8 cellular contexts compared by ENCODE assay signal in genomic region chr22:35914665-35915476, GRCh38.
DNase-seq lines count a peak whose midpoint lies in the region; ATAC-seq, FAIRE-seq and TF ChIP-seq lines count a peak whose summit lies in the region.

No MANE protein-coding gene starts in this region.

- H3K27ac ChIP-seq in keratinocyte (ENCODE audit: control insufficient read depth, insufficient read depth, low read length), result peak overlapping the region; percentile 88

- H3K4me1 Mint-ChIP-seq in activated naive CD4-positive, alpha-beta T cell treated with anti-CD3 and anti-CD28 coated beads, Interleukin-2, amount 10 ng/mL, durations not matched to agents 7 days and 5 days, result peaks cover 16% of the 10 kb centered on the region

- no peaks in the 10 kb centered on the region for H3K27me3 ChIP-seq in keratinocyte (ENCODE audit: control insufficient read depth, extremely low read depth, insufficient read depth, low read length)

- H3K4me2 ChIP-seq in keratinocyte (ENCODE audit: control insufficient read depth, extremely low read depth, insufficient read depth, low read depth, low read length), result peak overlapping the region; percentile 99

- H3K36me3 Mint-ChIP-seq in activated naive CD4-positive, alpha-beta T cell treated with anti-CD3 and anti-CD28 coated beads, Interleukin-2, amount 10 ng/mL, durations not matched to agents 7 days and 5 days, result no peaks in the 10 kb centered on the region

- TF ChIP-seq CTCF in keratinocyte (optimal IDR thresholded peaks at IDR 0.05 in 1 of 3, IDR thresholded peaks at IDR 0.05 in 1 of 3, conservative IDR thresholded peaks at IDR 0.05 in 1 of 3; ENCODE audit: extremely low read depth in 1 of 3, insufficient read depth in 2 of 3, low read length in 3 of 3), result no peak

- H3K9ac ChIP-seq in keratinocyte (ENCODE audit: control insufficient read depth, extremely low read depth, insufficient read depth, low read length), result peak overlapping the region; percentile 80

- dilution Hi-C loops in keratinocyte (cut with MboI; ENCODE audit: extremely low pct_ligation_motif_present, low sequenced_read_pairs), result no loop called here

- no peak overlapping the region for H3K4me3 Mint-ChIP-seq in activated naive CD4-positive, alpha-beta T cell treated with anti-CD3 and anti-CD28 coated beads, Interleukin-2, amount 10 ng/mL, durations not matched to agents 7 days and 5 days

- peaks cover 74% of the 10 kb centered on the region for H3K79me2 ChIP-seq in keratinocyte (ENCODE audit: control insufficient read depth, insufficient read depth, low read length)

- no peaks in the 10 kb centered on the region for H3K36me3 ChIP-seq in keratinocyte (ENCODE audit: control insufficient read depth in 2 of 2, extremely low read depth in 1 of 2, insufficient read depth in 2 of 2, low read length in 2 of 2)

- H4K20me1 ChIP-seq in keratinocyte (ENCODE audit: control insufficient read depth, extremely low read depth, insufficient read depth, low read length), result no peaks in the 10 kb centered on the region

- DNase-seq in AG08396 (ENCODE audit: low spot score), result peak; percentile 82
- DNase-seq in HK-2 (ENCODE audit: unreplicated experiment), result peak; percentile 45
- DNase-seq in NOMO-1 (lab: John Stamatoyannopoulos, UW; ENCODE audit: unreplicated experiment in 2 of 2), result peak; percentile 19 to 49
- DNase-seq in cerebellum (ENCODE audit: low spot score), result peak; percentile 79
- peak; percentile 52 for DNase-seq in keratinocyte (ENCODE audit: low read depth, low spot score)
- peak; percentile 67 for DNase-seq in smooth muscle cell of the brain vasculature (ENCODE audit: low read depth, low spot score)
- DNase-seq in activated naive CD4-positive, alpha-beta T cell treated with anti-CD3 and anti-CD28 coated beads, Interleukin-2, amount 10 ng/mL, durations not matched to agents 7 days and 5 days, result no peak

- no peak overlapping the region for H3K27ac Mint-ChIP-seq in activated naive CD4-positive, alpha-beta T cell treated with anti-CD3 and anti-CD28 coated beads, Interleukin-2, amount 10 ng/mL, durations not matched to agents 7 days and 5 days

- peaks cover 3% of the 10 kb centered on the region for H3K27me3 Mint-ChIP-seq in activated naive CD4-positive, alpha-beta T cell treated with anti-CD3 and anti-CD28 coated beads, Interleukin-2, amount 10 ng/mL, durations not matched to agents 7 days and 5 days

- no peaks in the 10 kb centered on the region for H3K9me3 Mint-ChIP-seq in activated naive CD4-positive, alpha-beta T cell treated with anti-CD3 and anti-CD28 coated beads, Interleukin-2, amount 10 ng/mL, durations not matched to agents 7 days and 5 days

- H2AFZ ChIP-seq in keratinocyte (ENCODE audit: control insufficient read depth, low read length), result peak overlapping the region; percentile 17

- peak overlapping the region; percentile 34 to 73 (median 70) for H3K4me3 ChIP-seq in keratinocyte (ENCODE audit: control insufficient read depth in 2 of 3, extremely low read depth in 1 of 3, insufficient read depth in 2 of 3, low read depth in 1 of 3, low read length in 3 of 3)

- peaks cover 62% of the 10 kb centered on the region for H3K4me1 ChIP-seq in keratinocyte (ENCODE audit: control insufficient read depth, extremely low read depth, insufficient read depth, low read length)

- no peak for ATAC-seq in HG02759 (IDR thresholded peaks at IDR 0.05; ENCODE audit: unreplicated experiment)

- FAIRE-seq in keratinocyte (lab: Jason Lieb, UNC), result peak; percentile 98

- CTCF ChIA-PET in activated naive CD4-positive, alpha-beta T cell treated with anti-CD3 and anti-CD28 coated beads, Interleukin-2, amount 10 ng/mL, durations not matched to agents 7 days and 5 days (lab: Charles Lee), result interaction anchor here (0.9 to 1.7 kb wide), 2 partner anchors 153 to 287 kb away, joined by 3 to 7 read pairs; no protein-coding TSS in a partner anchor

- no peaks in the 10 kb centered on the region for H3K9me1 ChIP-seq in keratinocyte (ENCODE audit: control insufficient read depth, extremely low read depth, insufficient read depth, low read length)

- H3K9me3 ChIP-seq in keratinocyte (ENCODE audit: control insufficient read depth, low read depth, low read length), result no peaks in the 10 kb centered on the region
